In the genomic region with DNA sequence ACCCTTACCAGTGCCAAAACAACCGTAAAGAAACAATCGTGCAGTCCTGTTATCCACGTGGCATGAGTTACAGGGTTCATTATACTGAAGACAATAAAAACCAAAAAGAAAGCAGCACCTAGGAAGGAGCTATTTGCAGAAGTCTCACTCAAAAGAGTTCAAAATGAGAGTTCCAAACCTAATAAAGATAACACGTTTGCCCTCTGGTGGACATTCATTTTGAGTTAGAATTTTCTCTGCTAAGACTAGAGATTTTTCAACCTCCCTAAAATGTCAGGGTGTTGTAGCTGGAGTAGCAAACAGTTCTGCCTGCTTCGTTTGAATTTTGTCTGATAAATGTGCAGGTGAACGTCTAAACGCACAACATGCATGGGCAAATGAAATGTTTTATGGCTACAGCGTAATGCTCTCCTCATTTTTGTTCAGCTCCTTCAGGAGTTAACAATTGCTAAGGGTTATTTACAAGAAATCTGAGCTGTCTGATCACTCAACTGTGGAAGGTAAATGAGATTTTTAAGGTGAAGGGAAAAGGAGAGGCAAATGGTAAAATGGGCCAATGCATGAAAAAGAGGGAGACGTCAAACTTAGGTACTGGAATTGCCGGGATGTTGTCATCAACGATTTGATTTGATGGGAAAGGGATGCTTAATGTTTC, we compare ENCODE assay signal across 14 cellular contexts.
DNase-seq lines count a peak whose midpoint lies in the region; ATAC-seq and TF ChIP-seq lines count a peak whose summit lies in the region.
"Had no signal": no experiment of that assay in that cellular context is flagged by ENCODE, and none has a peak within 500 bp of the region (broad histone marks: within the 10 kb centered on the region; RNA-seq: fewer than 3 reads in every experiment).

No MANE protein-coding gene starts in this region.

- no peaks in the 10 kb centered on the region for H3K9me3 ChIP-seq in RWPE2 (ENCODE audit: severe bottlenecking)
- H3K9me3 ChIP-seq: A549, testis had no signal

- H3K9me3 Mint-ChIP-seq in type B pancreatic cell: no peaks in the 10 kb centered on the region
- peaks cover 0 to 11% (median 2%) of the 10 kb centered on the region in 9 donors for H3K9me3 Mint-ChIP-seq in naive thymus-derived CD8-positive, alpha-beta T cell
- H3K9me3 Mint-ChIP-seq: activated naive CD8-positive, alpha-beta T cell treated with anti-CD3 and anti-CD28 coated beads, Interleukin-2, amount 50 U/mL, for 24 hours had no signal

- H3K4me3 ChIP-seq in RWPE2 (ENCODE audit: severe bottlenecking): no peak overlapping the region
- H3K4me3 ChIP-seq: A549, testis had no signal

- peak; percentile 19 for DNase-seq in NCI-H748 (lab: John Stamatoyannopoulos, UW; ENCODE audit: unreplicated experiment)
- no peak for DNase-seq in NCI-H748 treated with DMSO at 0.1 percent for 48 hours (lab: John Stamatoyannopoulos, UW)
- no peak for DNase-seq in RWPE2 (ENCODE audit: low spot score)
- DNase-seq in inferior parietal cortex (ENCODE audit: extremely low spot score): peak; percentile 52
- no peak for DNase-seq in type B pancreatic cell (ENCODE audit: extremely low spot score, unreplicated experiment)
- DNase-seq in activated naive CD4-positive, alpha-beta T cell treated with anti-CD3 and anti-CD28 coated beads, Interleukin-2, amount 50 U/mL, for 16 hours: no peak
- DNase-seq in naive thymus-derived CD8-positive, alpha-beta T cell: no peak
- DNase-seq: activated naive CD8-positive, alpha-beta T cell treated with anti-CD3 and anti-CD28 coated beads, Interleukin-2, amount 50 U/mL, for 24 hours; COR-L47; naive B cell; NCI-H345; testis had no signal

- no peak overlapping the region for H3K27ac ChIP-seq in RWPE2 (ENCODE audit: poor library complexity, severe bottlenecking)
- H3K27ac ChIP-seq: A549, testis had no signal

- no peaks in the 10 kb centered on the region for H3K36me3 ChIP-seq in RWPE2 (ENCODE audit: low read depth)

- no peak overlapping the region for H3K4me3 Mint-ChIP-seq in type B pancreatic cell
- H3K4me3 Mint-ChIP-seq in naive thymus-derived CD8-positive, alpha-beta T cell: no peak overlapping the region
- H3K4me3 Mint-ChIP-seq: activated naive CD8-positive, alpha-beta T cell treated with anti-CD3 and anti-CD28 coated beads, Interleukin-2, amount 50 U/mL, for 24 hours had no signal

- TF ChIP-seq CTCF in RWPE2 (IDR thresholded peaks at IDR 0.05; ENCODE audit: poor library complexity, severe bottlenecking): peak; percentile 36
- TF ChIP-seq CTCF in type B pancreatic cell (conservative IDR thresholded peaks at IDR 0.05): peak; percentile 65

- H3K36me3 Mint-ChIP-seq in type B pancreatic cell: no peaks in the 10 kb centered on the region
- no peaks in the 10 kb centered on the region for H3K36me3 Mint-ChIP-seq in naive thymus-derived CD8-positive, alpha-beta T cell
- H3K36me3 Mint-ChIP-seq: naive B cell had no signal

- peaks cover 6% of the 10 kb centered on the region for H3K4me1 Mint-ChIP-seq in type B pancreatic cell (ENCODE audit: unreplicated experiment)
- no peaks in the 10 kb centered on the region for H3K4me1 Mint-ChIP-seq in naive thymus-derived CD8-positive, alpha-beta T cell
- H3K4me1 Mint-ChIP-seq: activated naive CD8-positive, alpha-beta T cell treated with anti-CD3 and anti-CD28 coated beads, Interleukin-2, amount 50 U/mL, for 24 hours; naive B cell had no signal

- POLR2A ChIA-PET in naive thymus-derived CD8-positive, alpha-beta T cell (lab: Charles Lee): no interaction called here

- H3K27me3 ChIP-seq in RWPE2 (ENCODE audit: insufficient read depth, poor library complexity, severe bottlenecking): no peaks in the 10 kb centered on the region
- H3K27me3 ChIP-seq: testis had no signal

- peak overlapping the region; percentile 67 for H3K27ac Mint-ChIP-seq in type B pancreatic cell
- H3K27ac Mint-ChIP-seq in naive thymus-derived CD8-positive, alpha-beta T cell: no peak overlapping the region
- H3K27ac Mint-ChIP-seq: activated naive CD8-positive, alpha-beta T cell treated with anti-CD3 and anti-CD28 coated beads, Interleukin-2, amount 50 U/mL, for 24 hours; naive B cell had no signal

- no peaks in the 10 kb centered on the region for H3K4me1 ChIP-seq in RWPE2 (ENCODE audit: insufficient read depth, poor library complexity, severe bottlenecking)
- H3K4me1 ChIP-seq: A549, testis had no signal

- ATAC-seq in RWPE2 (ENCODE audit: low read depth): no peak
- no peak for ATAC-seq in naive thymus-derived CD8-positive, alpha-beta T cell
- ATAC-seq in GM18520 (IDR thresholded peaks at IDR 0.05; ENCODE audit: unreplicated experiment): no peak
- ATAC-seq: A549; activated naive CD8-positive, alpha-beta T cell treated with anti-CD3 and anti-CD28 coated beads, Interleukin-2, amount 50 U/mL, for 24 hours had no signal

- H3K27me3 Mint-ChIP-seq in type B pancreatic cell: no peaks in the 10 kb centered on the region
- H3K27me3 Mint-ChIP-seq in naive thymus-derived CD8-positive, alpha-beta T cell: peaks cover 0 to 6% (median 0%) of the 10 kb centered on the region in 5 donors
- H3K27me3 Mint-ChIP-seq: activated naive CD8-positive, alpha-beta T cell treated with anti-CD3 and anti-CD28 coated beads, Interleukin-2, amount 50 U/mL, for 24 hours; naive B cell had no signal

Comparison
In these comparisons a context has a peak if more than half of its experiments do, and no peak if none do; other contexts are left out.
1. DNase-seq: peak in NCI-H748 (single experiment) and inferior parietal cortex (single experiment); none in NCI-H748 treated with DMSO at 0.1 percent for 48 hours (single experiment), RWPE2 (single experiment), type B pancreatic cell (single experiment), activated naive CD4-positive, alpha-beta T cell treated with anti-CD3 and anti-CD28 coated beads, Interleukin-2, amount 50 U/mL, for 16 hours (single experiment) and naive thymus-derived CD8-positive, alpha-beta T cell (0 of 10).